21 cellular contexts compared by ENCODE assay signal in the genomic region with DNA sequence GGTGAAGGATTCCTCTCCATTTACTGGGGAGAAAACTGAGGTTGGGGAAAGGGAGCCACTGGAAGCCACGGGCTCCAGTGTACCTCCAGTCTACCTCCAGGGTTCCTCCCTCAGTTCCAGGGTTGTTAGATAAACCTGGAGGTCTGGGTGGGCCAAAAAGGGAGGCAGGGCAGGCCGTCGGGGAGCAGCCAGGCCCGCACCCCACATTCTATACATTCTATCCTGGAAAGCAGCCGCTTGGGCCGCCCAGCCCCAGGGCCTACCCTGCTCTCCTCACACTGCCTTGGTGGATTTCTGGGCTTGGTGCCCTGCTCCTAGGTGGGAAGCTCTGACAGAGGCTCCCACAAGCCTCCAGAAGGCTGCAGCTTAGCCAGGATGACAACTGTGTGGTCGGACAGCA. TPM values are rescaled to one million over a fixed set of nuclear protein-coding genes. Genes with fewer than 3 reads are reported as not detected.
DNase-seq lines count a peak whose midpoint lies in the region; ATAC-seq and TF ChIP-seq lines count a peak whose summit lies in the region.
"Had no signal": no experiment of that assay in that cellular context is flagged by ENCODE, and none has a peak within 500 bp of the region (broad histone marks: within the 10 kb centered on the region; RNA-seq: fewer than 3 reads in every experiment).

No MANE protein-coding gene starts in this region.

- H4K20me1 ChIP-seq in BLaER1: no peaks in the 10 kb centered on the region

- H3K27ac ChIP-seq in BLaER1 (peak overlapping the region; percentile 64), tibial nerve (no peak overlapping the region)
- no peak overlapping the region for H3K27ac ChIP-seq in CD4-positive, CD25-positive, alpha-beta regulatory T cell (ENCODE audit: insufficient read depth, low read length, poor library complexity, severe bottlenecking)
- H3K27ac ChIP-seq in naive thymus-derived CD4-positive, alpha-beta T cell (ENCODE audit: low read depth, low read length): peak overlapping the region; percentile 55

- H3K4me2 ChIP-seq in BLaER1: peak overlapping the region; percentile 92

- no peak for TF ChIP-seq POLR2A in tibial nerve (IDR thresholded peaks at IDR 0.05)

- DNase-seq in CD4-positive, CD25-positive, alpha-beta regulatory T cell: no peak
- no peak for DNase-seq in T-helper 17 cell
- no peak for DNase-seq in naive thymus-derived CD4-positive, alpha-beta T cell
- DNase-seq in tibial nerve (ENCODE audit: low spot score in 2 of 2): no peak
- no peak for DNase-seq in GM10248 (ENCODE audit: extremely low spot score)
- DNase-seq: BE2C, EL, GF-D8, NCI-H1417, NCI-H1694 treated with DMSO at 0.1 percent for 48 hours, NCI-H2081 treated with DMSO at 0.1 percent for 48 hours, NCI-H524 treated with DMSO at 0.1 percent for 48 hours had no signal

- H3K4me3 Mint-ChIP-seq in CD4-positive, CD25-positive, alpha-beta regulatory T cell: peak overlapping the region in 1 of 4 donors; percentile 35
- H3K4me3 Mint-ChIP-seq in T-helper 17 cell: no peak overlapping the region
- H3K4me3 Mint-ChIP-seq in naive thymus-derived CD4-positive, alpha-beta T cell: peak overlapping the region in 1 of 10 donors; percentile 60

- peaks cover 66% of the 10 kb centered on the region for H3K4me1 ChIP-seq in BLaER1
- peaks cover 13% of the 10 kb centered on the region for H3K4me1 ChIP-seq in CD4-positive, CD25-positive, alpha-beta regulatory T cell (ENCODE audit: control insufficient read depth, insufficient read depth, low read length, poor library complexity, severe bottlenecking)
- H3K4me1 ChIP-seq in naive thymus-derived CD4-positive, alpha-beta T cell (ENCODE audit: control insufficient read depth in 2 of 2, insufficient read depth in 2 of 2, low read length in 2 of 2): peaks cover 0 to 36% of the 10 kb centered on the region in 2 donors
- H3K4me1 ChIP-seq in tibial nerve: no peaks in the 10 kb centered on the region
- H3K4me1 ChIP-seq: BE2C had no signal

- peaks cover 0 to 2% (median 0%) of the 10 kb centered on the region in 7 donors for H3K9me3 Mint-ChIP-seq in CD4-positive, CD25-positive, alpha-beta regulatory T cell
- H3K9me3 Mint-ChIP-seq in naive thymus-derived CD4-positive, alpha-beta T cell: peaks cover 0 to 14% (median 0%) of the 10 kb centered on the region in 11 donors

- no peak for TF ChIP-seq EP300 in tibial nerve (IDR thresholded peaks at IDR 0.05)

- CTCF ChIA-PET in naive thymus-derived CD4-positive, alpha-beta T cell (lab: Charles Lee): interaction anchor here (0.6 to 3.0 kb wide), 6 partner anchors 10 to 37 kb away, joined by 3 to 11 read pairs (median 4); no protein-coding TSS in a partner anchor
- CTCF ChIA-PET in GM10248 (lab: Yijun Ruan, JAX): interaction anchor here (1.5 to 1.9 kb wide), 2 partner anchors 11 to 38 kb away, joined by 4 to 5 read pairs; no protein-coding TSS in a partner anchor

- peaks cover 8% of the 10 kb centered on the region for H3K27me3 Mint-ChIP-seq in CD4-positive, CD25-positive, alpha-beta regulatory T cell
- H3K27me3 Mint-ChIP-seq in T-helper 17 cell: no peaks in the 10 kb centered on the region
- H3K27me3 Mint-ChIP-seq in naive thymus-derived CD4-positive, alpha-beta T cell: no peaks in the 10 kb centered on the region

- POLR2A ChIA-PET in naive thymus-derived CD4-positive, alpha-beta T cell (lab: Charles Lee): interaction anchor here (1.0 to 6.8 kb wide), 11 partner anchors 10 to 75 kb away, joined by 3 to 94 read pairs (median 11); no protein-coding TSS in a partner anchor
- POLR2A ChIA-PET in GM10248 (lab: Yijun Ruan, JAX): no interaction called here

- ATAC-seq in CD4-positive, CD25-positive, alpha-beta regulatory T cell (ENCODE audit: low read depth in 2 of 2): no peak
- ATAC-seq in T-helper 17 cell (no peak), GM18511 (IDR thresholded peaks at IDR 0.05; ENCODE audit: unreplicated experiment) (no peak), HG02884 (IDR thresholded peaks at IDR 0.05; ENCODE audit: unreplicated experiment) (no peak)
- ATAC-seq in naive thymus-derived CD4-positive, alpha-beta T cell: no peak
- ATAC-seq: HepG2, Panc1 had no signal

- H3K27ac Mint-ChIP-seq in CD4-positive, CD25-positive, alpha-beta regulatory T cell: peak overlapping the region; percentile 48 to 76 (median 73)
- peak overlapping the region; percentile 45 for H3K27ac Mint-ChIP-seq in T-helper 17 cell
- H3K27ac Mint-ChIP-seq in naive thymus-derived CD4-positive, alpha-beta T cell: peak overlapping the region; percentile 46 to 95 (median 92)

- H3K27me3 ChIP-seq in BLaER1 (no peaks in the 10 kb centered on the region), tibial nerve (no peaks in the 10 kb centered on the region)
- no peaks in the 10 kb centered on the region for H3K27me3 ChIP-seq in CD4-positive, CD25-positive, alpha-beta regulatory T cell (ENCODE audit: control insufficient read depth, insufficient read depth, low read length)
- H3K27me3 ChIP-seq in naive thymus-derived CD4-positive, alpha-beta T cell (ENCODE audit: control insufficient read depth in 2 of 2, insufficient read depth in 2 of 2, low read length in 2 of 2): no peaks in the 10 kb centered on the region
- H3K27me3 ChIP-seq: BE2C, MG63 had no signal

- H3K9ac ChIP-seq in BLaER1: no peak overlapping the region

- 0 out of 2 replicates have a peak, but pooled peaks cover 4% of the 10 kb centered on the region for H3K9me3 ChIP-seq in BLaER1
- no peaks in the 10 kb centered on the region for H3K9me3 ChIP-seq in CD4-positive, CD25-positive, alpha-beta regulatory T cell (ENCODE audit: control insufficient read depth in 2 of 2, low read length in 2 of 2)
- H3K9me3 ChIP-seq in T-helper 17 cell (ENCODE audit: control insufficient read depth, low read length, poor library complexity, severe bottlenecking): no peaks in the 10 kb centered on the region
- no peaks in the 10 kb centered on the region for H3K9me3 ChIP-seq in naive thymus-derived CD4-positive, alpha-beta T cell (ENCODE audit: control insufficient read depth in 2 of 3, low read length in 3 of 3)
- peaks cover 0 to under 1% (median 0%) of the 10 kb centered on the region in 4 donors for H3K9me3 ChIP-seq in tibial nerve
- H3K9me3 ChIP-seq: BE2C, MG63 had no signal

- H3K36me3 Mint-ChIP-seq in CD4-positive, CD25-positive, alpha-beta regulatory T cell: peaks cover 3% of the 10 kb centered on the region
- no peaks in the 10 kb centered on the region for H3K36me3 Mint-ChIP-seq in T-helper 17 cell (ENCODE audit: low read depth)
- peaks cover 0 to 10% (median 4%) of the 10 kb centered on the region in 5 donors for H3K36me3 Mint-ChIP-seq in naive thymus-derived CD4-positive, alpha-beta T cell

- peaks cover 7% of the 10 kb centered on the region for H3K36me3 ChIP-seq in BLaER1
- H3K36me3 ChIP-seq in CD4-positive, CD25-positive, alpha-beta regulatory T cell (ENCODE audit: control insufficient read depth, insufficient read depth, low read length): peaks cover 12% of the 10 kb centered on the region
- H3K36me3 ChIP-seq in naive thymus-derived CD4-positive, alpha-beta T cell (ENCODE audit: control insufficient read depth in 2 of 3, insufficient read depth in 3 of 3, low read length in 3 of 3): peaks cover 0 to 21% (median 6%) of the 10 kb centered on the region in 3 experiments
- H3K36me3 ChIP-seq in tibial nerve: no peaks in the 10 kb centered on the region
- H3K36me3 ChIP-seq: BE2C, MG63 had no signal

- H3K4me3 ChIP-seq in BLaER1 (no peak overlapping the region; the same call in 1 of the 2 replicates), tibial nerve (no peak overlapping the region)
- H3K4me3 ChIP-seq in CD4-positive, CD25-positive, alpha-beta regulatory T cell (ENCODE audit: low read depth, low read length): no peak overlapping the region
- H3K4me3 ChIP-seq in naive thymus-derived CD4-positive, alpha-beta T cell (ENCODE audit: low read length): no peak overlapping the region
- H3K4me3 ChIP-seq: K562, MG63 had no signal

- intact Hi-C loops in naive thymus-derived CD4-positive, alpha-beta T cell (cut with micrococcal nuclease): no loop called here

- TF ChIP-seq CTCF in tibial nerve (IDR thresholded peaks at IDR 0.05) (no peak), GM10248 (IDR thresholded peaks at IDR 0.05; ENCODE audit: control extremely low read depth, extremely low read depth, low read depth, missing control alignments) (no peak)

- peaks cover 5 to 78% (median 22%) of the 10 kb centered on the region in 4 donors for H3K4me1 Mint-ChIP-seq in CD4-positive, CD25-positive, alpha-beta regulatory T cell
- peaks cover 31% of the 10 kb centered on the region for H3K4me1 Mint-ChIP-seq in T-helper 17 cell
- H3K4me1 Mint-ChIP-seq in naive thymus-derived CD4-positive, alpha-beta T cell: peaks cover 34 to 87% (median 69%) of the 10 kb centered on the region in 7 donors

- 79 to 93% methylated on average over 6 to 7 of the region's 7 CpGs for WGBS in tibial nerve, 2 donors

RNA-seq across cellular contexts. Expression of gene SUSD3, which starts 18.1 kb away (rescaled TPM):
- total RNA-seq in CD4-positive, CD25-positive, alpha-beta regulatory T cell: 68.7 TPM
- polyA plus RNA-seq in CD4-positive, CD25-positive, alpha-beta regulatory T cell: 100 to 1,000 TPM; 187 to 229 (median 210) TPM
- 10 to 100 TPM; 47.2 to 62.3 TPM for total RNA-seq in T-helper 17 cell
- total RNA-seq in naive thymus-derived CD4-positive, alpha-beta T cell: 10 to 100 TPM; 62.8 to 83.5 (median 68.7) TPM
- polyA plus RNA-seq in naive thymus-derived CD4-positive, alpha-beta T cell: 100 to 1,000 TPM; 186 to 315 TPM
- total RNA-seq in tibial nerve: 1 to 10 TPM in 3 of 4 donors, not detected in 1; 3.0 to 4.2 (median 3.7) TPM
- total RNA-seq: A673, LHCN-M2 had no signal

RNA-seq across cellular contexts. Expression of gene CARD19, which starts 55.6 kb away (rescaled TPM):
- total RNA-seq in CD4-positive, CD25-positive, alpha-beta regulatory T cell: 60.0 TPM
- polyA plus RNA-seq in CD4-positive, CD25-positive, alpha-beta regulatory T cell: 10 to 100 TPM; 64.8 to 89.1 (median 75.3) TPM
- total RNA-seq in T-helper 17 cell (10 to 100 TPM; 45.2 to 54.4 TPM), tibial nerve (10 to 100 TPM; 53.4 to 93.6 (median 60.7) TPM)
- total RNA-seq in naive thymus-derived CD4-positive, alpha-beta T cell: 10 to 100 TPM; 43.0 to 90.0 (median 54.1) TPM
- 10 to 100 TPM; 59.2 to 75.6 TPM for polyA plus RNA-seq in naive thymus-derived CD4-positive, alpha-beta T cell

Comparison
In these comparisons a context has a peak if more than half of its experiments do, and no peak if none do; other contexts are left out.
1. H3K27ac ChIP-seq: peak in BLaER1 (single experiment) and naive thymus-derived CD4-positive, alpha-beta T cell (single experiment); none in CD4-positive, CD25-positive, alpha-beta regulatory T cell (single experiment) and tibial nerve (0 of 4).
2. RNA of gene SUSD3, which starts 18.1 kb away (total RNA-seq): 68.7 TPM in CD4-positive, CD25-positive, alpha-beta regulatory T cell (single experiment), 62.8 to 83.5 TPM in naive thymus-derived CD4-positive, alpha-beta T cell and 47.2 to 62.3 TPM in T-helper 17 cell; 3.0 to 4.2 TPM in tibial nerve; every median in the first group is over 4 times any median in the second.
3. Peak in every context shown above with its lines, with median percentiles within 50 percentile points of each other: H3K27ac Mint-ChIP-seq.